25 cellular contexts compared by ENCODE assay signal in the genomic region with DNA sequence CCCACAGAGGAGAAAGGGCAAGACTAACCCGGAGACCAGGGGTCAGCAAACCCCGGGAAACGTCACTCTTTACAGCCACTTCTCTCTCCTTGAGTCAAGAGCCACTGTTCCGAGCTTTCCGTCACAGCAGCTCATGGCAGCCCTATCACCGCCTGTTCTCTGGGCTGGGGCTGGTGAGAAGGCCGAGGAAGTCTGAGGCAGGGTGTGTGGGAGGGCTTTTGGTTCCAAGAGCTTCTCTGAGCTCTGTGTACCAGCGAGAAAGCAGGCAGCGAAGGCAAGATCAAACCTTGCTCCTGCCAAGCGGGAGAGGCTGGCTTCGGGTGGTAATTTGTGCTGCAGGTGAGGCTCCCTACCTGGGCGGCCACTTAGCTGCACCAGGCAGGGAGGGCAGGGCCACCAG.
"Had no signal": no experiment of that assay in that cellular context is flagged by ENCODE, and none has a peak within 500 bp of the region (broad histone marks: within the 10 kb centered on the region; RNA-seq: fewer than 3 reads in every experiment).

No MANE protein-coding gene starts in this region.

- H3K27ac ChIP-seq: neutrophil, prostate gland, stomach, thyroid gland, upper lobe of left lung had no signal

- H3K4me2 ChIP-seq: smooth muscle cell had no signal

- H3K9me3 ChIP-seq: neutrophil, prostate gland, stomach, thyroid gland, upper lobe of left lung had no signal

- H3K36me3 ChIP-seq: neutrophil, prostate gland, thyroid gland had no signal

- DNase-seq: activated CD4-positive, alpha-beta memory T cell treated with anti-CD3 and anti-CD28 coated beads, Interleukin-2, amount 10 ng/mL, durations not matched to agents 7 days and 5 days; activated CD4-positive, alpha-beta T cell treated with anti-CD3 and anti-CD28 coated beads for 1 hour; activated CD4-positive, alpha-beta T cell treated with anti-CD3 and anti-CD28 coated beads, Interleukin-2, amount 10 ng/mL, durations not matched to agents 7 days and 5 days; activated CD8-positive, alpha-beta memory T cell treated with anti-CD3 and anti-CD28 coated beads, Interleukin-2, amount 50 U/mL, for 48 hours; activated naive CD8-positive, alpha-beta T cell treated with anti-CD3 and anti-CD28 coated beads, Interleukin-2, amount 50 U/mL, for 24 hours; activated T-cell treated with anti-CD3 and anti-CD28 coated beads, Interleukin-2, amount 50 U/mL, for 24 hours; amygdala; effector memory CD4-positive, alpha-beta T cell; erythroblast; hippocampal formation; kidney; left colon; midbrain; naive thymus-derived CD4-positive, alpha-beta T cell; retina; stimulated activated CD4-positive, alpha-beta T cell treated with anti-CD3 and anti-CD28 coated beads, Interleukin-15, amount 100 ng/mL, for 24 hours; stimulated activated CD4-positive, alpha-beta T cell treated with anti-CD3 and anti-CD28 coated beads, Interleukin-2, amount 100 ng/mL, for 24 hours; stimulated activated naive B cell treated with anti-CD40 and anti-IgM and Interleukin-4, amounts not matched to agents 10 μg/mL and 1 μg/mL and 100 μg/mL, for 72 hours; stomach; SW 1271; thyroid gland had no signal

- H3K4me1 ChIP-seq: prostate gland, upper lobe of left lung had no signal

- ATAC-seq: activated naive CD8-positive, alpha-beta T cell treated with anti-CD3 and anti-CD28 coated beads, Interleukin-2, amount 50 U/mL, for 24 hours; left colon; naive thymus-derived CD4-positive, alpha-beta T cell; stimulated activated naive B cell treated with anti-CD40 and anti-IgM and Interleukin-4, amounts not matched to agents 10 μg/mL and 1 μg/mL and 100 μg/mL, for 72 hours had no signal

- H3K27me3 ChIP-seq: stomach, thyroid gland, upper lobe of left lung had no signal

- H3K4me3 ChIP-seq: prostate gland, smooth muscle cell, stomach, thyroid gland, upper lobe of left lung had no signal
